In the genomic region with DNA sequence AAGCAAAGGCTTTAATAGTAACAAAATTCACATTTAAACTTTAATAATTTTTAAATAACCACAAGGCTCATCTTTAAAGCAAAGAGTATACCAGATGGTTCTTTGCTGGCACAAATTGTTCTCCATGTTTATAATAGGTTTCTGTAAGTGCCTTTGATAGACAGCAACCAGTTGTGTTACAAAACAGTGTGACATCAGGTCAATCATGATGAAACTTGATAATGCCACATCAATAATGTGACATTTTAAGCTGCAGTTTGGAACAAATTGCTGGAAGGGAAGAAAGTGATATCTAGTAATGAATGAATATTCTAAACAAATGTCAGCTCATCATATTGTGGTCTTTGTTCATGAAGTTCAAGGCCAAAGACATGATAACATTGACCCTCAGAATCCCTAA, we compare ENCODE assay signal across 34 cellular contexts.
"Had no signal": no experiment of that assay in that cellular context is flagged by ENCODE, and none has a peak within 500 bp of the region (broad histone marks: within the 10 kb centered on the region; RNA-seq: fewer than 3 reads in every experiment).

No MANE protein-coding gene starts in this region.

- H3K27me3 ChIP-seq: MG63 had no signal

- H3K4me2 ChIP-seq: KMS-11 had no signal

- H3K27ac ChIP-seq: KMS-11 had no signal

- H3K36me3 ChIP-seq: MG63 had no signal

- H3K9ac ChIP-seq: KMS-11 had no signal

- H3K4me3 ChIP-seq: MG63 had no signal

- H3K9me3 ChIP-seq: MG63 had no signal

- DNase-seq: Karpas-422, Kasumi-1, KG1, MG63, MM.1S, MV-4-11, NCI-H1048, NCI-H1092, NCI-H1092 treated with DMSO at 0.1 percent for 48 hours, NCI-H1105, NCI-H1105 treated with DMSO at 0.1 percent for 48 hours, NCI-H1417, NCI-H1417 treated with DMSO at 0.1 percent for 48 hours, NCI-H1436, NCI-H1436 treated with DMSO at 0.1 percent for 48 hours, NCI-H146, NCI-H1694, NCI-H1694 treated with DMSO at 0.1 percent for 48 hours, NCI-H187, NCI-H187 treated with DMSO at 0.1 percent for 48 hours, NCI-H1930, NCI-H2029, NCI-H2029 treated with DMSO at 0.1 percent for 48 hours, NCI-H2081, NCI-H2081 treated with DMSO at 0.1 percent for 48 hours, NCI-H2107, NCI-H2171, NCI-H2171 treated with DMSO at 0.1 percent for 48 hours, NCI-H2227 treated with DMSO at 0.1 percent for 48 hours, NCI-H226, NCI-H345, NCI-H446, NCI-H446 treated with DMSO at 0.1 percent for 48 hours had no signal
